11 cellular contexts compared by ENCODE assay signal in the genomic region with DNA sequence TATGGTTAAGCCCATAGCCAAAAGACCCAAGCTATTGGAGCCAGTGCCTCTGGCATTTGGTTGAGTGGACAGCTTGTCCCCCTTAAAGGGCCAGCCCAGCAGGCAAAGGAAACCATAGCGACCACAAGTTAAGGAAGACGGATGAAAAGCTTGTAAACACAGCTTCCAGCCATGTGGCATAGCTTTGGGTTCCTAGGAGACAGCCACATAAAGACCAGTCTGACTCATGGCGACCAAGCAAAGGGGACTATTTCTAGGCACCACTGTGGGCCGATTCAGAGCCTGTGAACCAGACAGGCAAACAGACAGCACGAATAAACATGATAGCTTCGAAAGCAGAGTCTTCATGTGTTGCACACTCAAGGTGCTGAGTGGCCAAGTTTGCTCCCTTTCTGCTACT. TPM values are rescaled to one million over a fixed set of nuclear protein-coding genes. Genes with fewer than 3 reads are reported as not detected.
DNase-seq lines count a peak whose midpoint lies in the region; ATAC-seq and TF ChIP-seq lines count a peak whose summit lies in the region.
"Had no signal": no experiment of that assay in that cellular context is flagged by ENCODE, and none has a peak within 500 bp of the region (broad histone marks: within the 10 kb centered on the region; RNA-seq: fewer than 3 reads in every experiment).

No MANE protein-coding gene starts in this region.

- no peak for TF ChIP-seq CTCF in GM10266 (IDR thresholded peaks at IDR 0.05; ENCODE audit: control insufficient read depth, insufficient read depth, low read depth, missing control alignments)

- no peaks in the 10 kb centered on the region for H3K27me3 ChIP-seq in neuronal stem cell (ENCODE audit: control insufficient read depth in 3 of 3, insufficient read depth in 3 of 3, low read depth in 1 of 3, low read length in 3 of 3)
- H3K27me3 ChIP-seq: cardiac muscle cell had no signal

- peaks cover 0 to 3% of the 10 kb centered on the region in 2 donors for H3K9me3 ChIP-seq in neuronal stem cell (replicated peaks in 1 of 2; ENCODE audit: control insufficient read depth in 2 of 2, insufficient read depth in 1 of 2, low read depth in 1 of 2, low read length in 2 of 2)

- H3K4me3 ChIP-seq in neuronal stem cell (ENCODE audit: low read length in 2 of 2) = peak overlapping the region in 1 of 2 donors; percentile 38
- H3K4me3 ChIP-seq: cardiac muscle cell had no signal

- H3K36me3 ChIP-seq in neuronal stem cell (replicated peaks in 1 of 2; ENCODE audit: control insufficient read depth in 2 of 2, insufficient read depth in 2 of 2, low read length in 2 of 2) = no peaks in the 10 kb centered on the region
- H3K36me3 ChIP-seq: cardiac muscle cell had no signal

- peak overlapping the region; percentile 66 for H3K27ac ChIP-seq in neuronal stem cell (replicated peaks; ENCODE audit: low read length)
- H3K27ac ChIP-seq: cardiac muscle cell had no signal

- peak; percentile 49 for ATAC-seq in SK-N-SH treated with all-trans-retinoic acid at 6 μM for 48 hours

- peak overlapping the region; percentile 38 for H2BK15ac ChIP-seq in neuronal stem cell (ENCODE audit: low read length)

- H2AFZ ChIP-seq in neuronal stem cell (ENCODE audit: low read length) = peak overlapping the region; percentile 57

- H3K4ac ChIP-seq in neuronal stem cell (ENCODE audit: low read length) = no peak overlapping the region

- H2AK5ac ChIP-seq in neuronal stem cell (ENCODE audit: low read depth, low read length) = no peak overlapping the region

- H3K4me1 ChIP-seq in neuronal stem cell (ENCODE audit: control insufficient read depth in 2 of 2, insufficient read depth in 1 of 2, low read depth in 1 of 2, low read length in 2 of 2) = peaks cover 14 to 24% of the 10 kb centered on the region in 2 donors

- peak overlapping the region; percentile 41 for H3K4me2 ChIP-seq in neuronal stem cell (ENCODE audit: insufficient read depth, low read length, poor library complexity, severe bottlenecking)

- H2BK12ac ChIP-seq in neuronal stem cell (ENCODE audit: low read length) = peak overlapping the region; percentile 85

- H4K8ac ChIP-seq in neuronal stem cell (ENCODE audit: low read depth, low read length) = no peak overlapping the region

- DNase-seq in GM04504 (ENCODE audit: low read depth) (peak; percentile 45), foreskin melanocyte (peak; percentile 13), neuronal stem cell (ENCODE audit: low spot score) (peak; percentile 58), DMS79 treated with DMSO at 0.1 percent for 48 hours (lab: John Stamatoyannopoulos, UW) (no peak), GM10266 (ENCODE audit: extremely low spot score) (no peak), COR-L47 (lab: John Stamatoyannopoulos, UW) (no peak), dermis blood vessel endothelial cell (no peak)
- DNase-seq: DMS153; stimulated activated CD4-positive, alpha-beta T cell treated with anti-CD3 and anti-CD28 coated beads, Interleukin-12 subunit alpha, Interleukin-12 subunit beta, amount 100 ng/mL, for 4 hours had no signal

- WGBS in neuronal stem cell (ENCODE audit: extremely low coverage in 2 of 2, insufficient read length in 2 of 2, insufficient replicate concordance in 1 of 2), 2 donors = no CpG with 5 or more reads among the region's 6 CpGs

- no peak overlapping the region for H3K23ac ChIP-seq in neuronal stem cell (ENCODE audit: low read depth, low read length, poor library complexity)

- H3K9ac ChIP-seq in neuronal stem cell (ENCODE audit: low read depth, low read length, poor library complexity) = no peak overlapping the region

- peak overlapping the region; percentile 88 for H3K18ac ChIP-seq in neuronal stem cell (ENCODE audit: low read length)

- H4K91ac ChIP-seq in neuronal stem cell (ENCODE audit: low read depth, low read length, poor library complexity) = peak overlapping the region; percentile 35

- H2BK5ac ChIP-seq in neuronal stem cell (ENCODE audit: low read length) = no peak overlapping the region

- no peak overlapping the region for H2BK120ac ChIP-seq in neuronal stem cell (ENCODE audit: low read depth, low read length)

- H3K79me1 ChIP-seq in neuronal stem cell (ENCODE audit: low read depth, low read length) = no peaks in the 10 kb centered on the region

- H3K14ac ChIP-seq in neuronal stem cell (ENCODE audit: low read length) = no peak overlapping the region

TF ChIP-seq in SK-N-SH treated with all-trans-retinoic acid at 6 μM for 48 hours, 23 proteins besides CTCF, POLR2A, EP300 and RAD21:
- TF ChIP-seq TCF4 (CRISPR knock-in tag; IDR thresholded peaks at IDR 0.05; ENCODE audit: borderline replicate concordance) (no peak), RARB (CRISPR knock-in tag; IDR thresholded peaks at IDR 0.05) (no peak), ZFP30 (CRISPR knock-in tag; IDR thresholded peaks at IDR 0.05) (no peak), SNAI2 (CRISPR knock-in tag; IDR thresholded peaks at IDR 0.05) (no peak), ISL1 (CRISPR knock-in tag; IDR thresholded peaks at IDR 0.05) (no peak), GLIS3 (CRISPR knock-in tag; IDR thresholded peaks at IDR 0.05) (no peak), CSDC2 (CRISPR knock-in tag; IDR thresholded peaks at IDR 0.05) (no peak), ZFP3 (CRISPR knock-in tag; IDR thresholded peaks at IDR 0.05) (no peak), ARNTL (CRISPR knock-in tag; IDR thresholded peaks at IDR 0.05; ENCODE audit: borderline replicate concordance, low read depth) (no peak), ZNF8 (CRISPR knock-in tag; IDR thresholded peaks at IDR 0.05) (no peak), ESRRG (CRISPR knock-in tag; IDR thresholded peaks at IDR 0.05) (no peak), BACH2 (CRISPR knock-in tag; IDR thresholded peaks at IDR 0.05; ENCODE audit: borderline replicate concordance) (no peak), ZC3H10 (CRISPR knock-in tag; IDR thresholded peaks at IDR 0.05) (no peak), PPARA (CRISPR knock-in tag; IDR thresholded peaks at IDR 0.05; ENCODE audit: borderline replicate concordance) (no peak), OSR1 (CRISPR knock-in tag; IDR thresholded peaks at IDR 0.05) (no peak)
- TF ChIP-seq, protein P1, sequence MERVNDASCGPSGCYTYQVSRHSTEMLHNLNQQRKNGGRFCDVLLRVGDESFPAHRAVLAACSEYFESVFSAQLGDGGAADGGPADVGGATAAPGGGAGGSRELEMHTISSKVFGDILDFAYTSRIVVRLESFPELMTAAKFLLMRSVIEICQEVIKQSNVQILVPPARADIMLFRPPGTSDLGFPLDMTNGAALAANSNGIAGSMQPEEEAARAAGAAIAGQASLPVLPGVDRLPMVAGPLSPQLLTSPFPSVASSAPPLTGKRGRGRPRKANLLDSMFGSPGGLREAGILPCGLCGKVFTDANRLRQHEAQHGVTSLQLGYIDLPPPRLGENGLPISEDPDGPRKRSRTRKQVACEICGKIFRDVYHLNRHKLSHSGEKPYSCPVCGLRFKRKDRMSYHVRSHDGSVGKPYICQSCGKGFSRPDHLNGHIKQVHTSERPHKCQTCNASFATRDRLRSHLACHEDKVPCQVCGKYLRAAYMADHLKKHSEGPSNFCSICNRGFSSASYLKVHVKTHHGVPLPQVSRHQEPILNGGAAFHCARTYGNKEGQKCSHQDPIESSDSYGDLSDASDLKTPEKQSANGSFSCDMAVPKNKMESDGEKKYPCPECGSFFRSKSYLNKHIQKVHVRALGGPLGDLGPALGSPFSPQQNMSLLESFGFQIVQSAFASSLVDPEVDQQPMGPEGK (CRISPR knock-in tag; IDR thresholded peaks at IDR 0.05; ENCODE audit: borderline replicate concordance) = no peak
- TF ChIP-seq, protein P2, sequence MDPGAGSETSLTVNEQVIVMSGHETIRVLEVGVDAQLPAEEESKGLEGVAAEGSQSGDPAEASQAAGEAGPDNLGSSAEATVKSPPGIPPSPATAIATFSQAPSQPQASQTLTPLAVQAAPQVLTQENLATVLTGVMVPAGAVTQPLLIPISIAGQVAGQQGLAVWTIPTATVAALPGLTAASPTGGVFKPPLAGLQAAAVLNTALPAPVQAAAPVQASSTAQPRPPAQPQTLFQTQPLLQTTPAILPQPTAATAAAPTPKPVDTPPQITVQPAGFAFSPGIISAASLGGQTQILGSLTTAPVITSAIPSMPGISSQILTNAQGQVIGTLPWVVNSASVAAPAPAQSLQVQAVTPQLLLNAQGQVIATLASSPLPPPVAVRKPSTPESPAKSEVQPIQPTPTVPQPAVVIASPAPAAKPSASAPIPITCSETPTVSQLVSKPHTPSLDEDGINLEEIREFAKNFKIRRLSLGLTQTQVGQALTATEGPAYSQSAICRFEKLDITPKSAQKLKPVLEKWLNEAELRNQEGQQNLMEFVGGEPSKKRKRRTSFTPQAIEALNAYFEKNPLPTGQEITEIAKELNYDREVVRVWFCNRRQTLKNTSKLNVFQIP (CRISPR knock-in tag; IDR thresholded peaks at IDR 0.05; ENCODE audit: borderline replicate concordance, low read depth) = no peak
- TF ChIP-seq, protein P3, sequence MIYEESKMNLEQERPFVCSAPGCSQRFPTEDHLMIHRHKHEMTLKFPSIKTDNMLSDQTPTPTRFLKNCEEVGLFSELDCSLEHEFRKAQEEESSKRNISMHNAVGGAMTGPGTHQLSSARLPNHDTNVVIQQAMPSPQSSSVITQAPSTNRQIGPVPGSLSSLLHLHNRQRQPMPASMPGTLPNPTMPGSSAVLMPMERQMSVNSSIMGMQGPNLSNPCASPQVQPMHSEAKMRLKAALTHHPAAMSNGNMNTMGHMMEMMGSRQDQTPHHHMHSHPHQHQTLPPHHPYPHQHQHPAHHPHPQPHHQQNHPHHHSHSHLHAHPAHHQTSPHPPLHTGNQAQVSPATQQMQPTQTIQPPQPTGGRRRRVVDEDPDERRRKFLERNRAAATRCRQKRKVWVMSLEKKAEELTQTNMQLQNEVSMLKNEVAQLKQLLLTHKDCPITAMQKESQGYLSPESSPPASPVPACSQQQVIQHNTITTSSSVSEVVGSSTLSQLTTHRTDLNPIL (CRISPR knock-in tag; IDR thresholded peaks at IDR 0.05; ENCODE audit: low read depth) = no peak

RNA-seq across cellular contexts. Expression of a gene that starts 30.5 kb away (rescaled TPM):
- polyA plus RNA-seq in neuronal stem cell (2013, experiment 1 of 2) = 11.8 TPM
- 11.9 TPM for polyA plus RNA-seq in neuronal stem cell (2013, experiment 2 of 2)
- 3.4 and 7.1 TPM in 2 replicates for total RNA-seq in dermis blood vessel endothelial cell

Comparison
In these comparisons a context has a peak if more than half of its experiments do, and no peak if none do; other contexts are left out.
1. DNase-seq: peak in GM04504 (single experiment), foreskin melanocyte (single experiment) and neuronal stem cell (single experiment); none in DMS79 treated with DMSO at 0.1 percent for 48 hours (single experiment), GM10266 (single experiment), COR-L47 (single experiment) and dermis blood vessel endothelial cell (single experiment).